ENCODE assay signal across 17 cellular contexts in genomic region chr12:59429766-59430165, GRCh38.
"Had no signal": no experiment of that assay in that cellular context is flagged by ENCODE, and none has a peak within 500 bp of the region (broad histone marks: within the 10 kb centered on the region; RNA-seq: fewer than 3 reads in every experiment).

No MANE protein-coding gene starts in this region.

- ATAC-seq: activated T-cell treated with anti-CD3 and anti-CD28 coated beads, Interleukin-2, amount 50 U/mL, for 72 hours; left lung; natural killer cell had no signal

- H3K4me3 ChIP-seq: breast epithelium, left lung, spleen, testis, vagina had no signal

- H3K36me3 ChIP-seq: breast epithelium, left lung, spleen, vagina had no signal

- DNase-seq: activated CD4-positive, alpha-beta memory T cell treated with anti-CD3 and anti-CD28 coated beads, Interleukin-2, amount 10 ng/mL, durations not matched to agents 7 days and 5 days; activated CD4-positive, alpha-beta T cell treated with anti-CD3 and anti-CD28 coated beads for 48 hours; activated effector memory CD4-positive, alpha-beta T cell treated with Interleukin-2 at 50 U/mL for 16 hours; activated naive CD4-positive, alpha-beta T cell treated with anti-CD3 and anti-CD28 coated beads, Interleukin-2, amount 10 ng/mL, durations not matched to agents 7 days and 5 days; activated T-cell treated with anti-CD3 and anti-CD28 coated beads, Interleukin-2, amount 50 U/mL, for 72 hours; cortex of kidney; foreskin melanocyte; head of caudate nucleus; left lung; natural killer cell; spleen; stimulated activated CD4-positive, alpha-beta T cell treated with anti-CD3 and anti-CD28 coated beads, Interleukin-4, amount 100 ng/mL, for 1 hour; stimulated activated naive CD4-positive, alpha-beta T cell; T-helper 2 cell; testis had no signal

- H3K27me3 ChIP-seq: breast epithelium, left lung, spleen, testis, vagina had no signal
